Comparison of ENCODE assay signal across 22 cellular contexts in the genomic region with DNA sequence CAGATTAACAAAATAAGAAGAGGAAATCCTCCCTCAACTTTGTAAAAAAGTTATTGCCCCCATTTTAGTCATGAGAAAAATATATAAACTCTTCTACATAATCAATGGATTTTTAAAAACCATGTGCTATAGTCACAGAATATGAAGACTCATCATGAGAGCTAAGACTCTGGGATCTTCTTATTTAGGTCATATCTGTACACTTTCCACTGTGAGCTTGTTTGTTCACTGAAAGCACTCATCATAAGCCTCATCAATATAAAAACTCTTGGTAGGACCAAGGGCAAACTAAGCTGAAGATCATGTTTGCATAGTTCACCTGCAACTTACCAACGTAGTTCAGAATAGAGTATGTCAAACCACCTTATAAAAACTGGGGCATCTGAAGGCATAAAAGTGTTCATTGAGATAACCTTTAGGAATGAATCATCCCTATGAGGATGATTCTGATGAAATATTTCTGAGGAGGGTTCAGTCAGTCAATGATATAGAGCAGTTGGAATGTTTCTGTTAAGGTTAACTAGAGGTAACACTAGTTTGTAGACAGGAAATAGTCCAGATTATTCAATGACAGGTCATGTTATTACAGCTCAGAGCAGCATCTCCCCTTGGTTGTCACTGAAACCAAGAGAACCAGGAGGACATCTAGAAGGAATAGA.
DNase-seq lines count a peak whose midpoint lies in the region; ATAC-seq, FAIRE-seq and TF ChIP-seq lines count a peak whose summit lies in the region.
"Had no signal": no experiment of that assay in that cellular context is flagged by ENCODE, and none has a peak within 500 bp of the region (broad histone marks: within the 10 kb centered on the region; RNA-seq: fewer than 3 reads in every experiment).

No MANE protein-coding gene starts in this region.

- no peak overlapping the region for H3K9ac ChIP-seq in HepG2 (ENCODE audit: insufficient read depth, low read depth, low read length)

- DNase-seq in 8988T (peak; percentile 13), HPDE6-E6E7 (ENCODE audit: extremely low spot score) (peak; percentile 61), glomerular visceral epithelial cell (ENCODE audit: extremely low spot score) (peak; percentile 70), progenitor cell of endocrine pancreas (ENCODE audit: low spot score, unreplicated experiment) (no peak), HepG2 (ENCODE audit: low spot score) (no peak)
- DNase-seq in activated CD8-positive, alpha-beta T cell treated with anti-CD3 and anti-CD28 coated beads, Interleukin-2, amount 10 ng/mL, durations not matched to agents 7 days and 5 days = no peak
- DNase-seq: CD4-positive, alpha-beta T cell; effector CD8-positive, alpha-beta T cell; left cardiac atrium; MM.1S; NCI-H1930; NCI-H524 treated with DMSO at 0.1 percent for 48 hours; nephron progenitor cell; SJCRH30; stimulated activated CD4-positive, alpha-beta T cell treated with anti-CD3 and anti-CD28 coated beads, Interleukin-12 subunit alpha, Interleukin-12 subunit beta, amount 100 ng/mL, for 4 hours; testis had no signal

- in situ Hi-C loops in HepG2 (cut with HindIII; ENCODE audit: extremely low pct_ligation_motif_present, low pct_unique_long_range_greater_than_20kb) = no loop called here

- FAIRE-seq in HepG2 (lab: Jason Lieb, UNC) = no peak

- no peak overlapping the region for H3K27ac Mint-ChIP-seq in activated T-helper 17 cell treated with anti-CD3 and anti-CD28 coated beads, Interleukin-2, amount 50 U/mL, for 72 hours
- H3K27ac Mint-ChIP-seq in progenitor cell of endocrine pancreas = no peak overlapping the region
- H3K27ac Mint-ChIP-seq in activated CD8-positive, alpha-beta T cell treated with anti-CD3 and anti-CD28 coated beads, Interleukin-2, amount 10 ng/mL, durations not matched to agents 7 days and 5 days = no peak overlapping the region
- H3K27ac Mint-ChIP-seq: CD4-positive, alpha-beta T cell; GM23338; nephron progenitor cell; T-helper 2 cell treated with Interferon-gamma antibody and Interleukin-4, amounts not matched to agents 5 μg/mL and 100 μg/mL, for 36 hours had no signal

- no peaks in the 10 kb centered on the region for H3K4me1 ChIP-seq in HepG2 (ENCODE audit: insufficient read depth, low read length)
- H3K4me1 ChIP-seq: SJCRH30, testis had no signal

- H3K9me3 Mint-ChIP-seq in activated T-helper 17 cell treated with anti-CD3 and anti-CD28 coated beads, Interleukin-2, amount 50 U/mL, for 72 hours = no peaks in the 10 kb centered on the region
- H3K9me3 Mint-ChIP-seq in progenitor cell of endocrine pancreas (ENCODE audit: low read depth) = no peaks in the 10 kb centered on the region
- H3K9me3 Mint-ChIP-seq in activated CD8-positive, alpha-beta T cell treated with anti-CD3 and anti-CD28 coated beads, Interleukin-2, amount 10 ng/mL, durations not matched to agents 7 days and 5 days (ENCODE audit: insufficient read depth) = peaks cover 4% of the 10 kb centered on the region
- H3K9me3 Mint-ChIP-seq: CD4-positive, alpha-beta T cell; nephron progenitor cell; T-helper 2 cell treated with Interferon-gamma antibody and Interleukin-4, amounts not matched to agents 5 μg/mL and 100 μg/mL, for 36 hours had no signal

- no peaks in the 10 kb centered on the region for H3K36me3 Mint-ChIP-seq in activated T-helper 17 cell treated with anti-CD3 and anti-CD28 coated beads, Interleukin-2, amount 50 U/mL, for 72 hours (ENCODE audit: low read depth)
- H3K36me3 Mint-ChIP-seq in progenitor cell of endocrine pancreas (ENCODE audit: insufficient read depth) = no peaks in the 10 kb centered on the region
- no peaks in the 10 kb centered on the region for H3K36me3 Mint-ChIP-seq in activated CD8-positive, alpha-beta T cell treated with anti-CD3 and anti-CD28 coated beads, Interleukin-2, amount 10 ng/mL, durations not matched to agents 7 days and 5 days (ENCODE audit: low read depth)

- no TSS peak for BruUV-seq in HepG2 (replicated peaks; lab: Mats Ljungman, UMichigan)

- TF ChIP-seq CTCF in progenitor cell of endocrine pancreas (IDR thresholded peaks at IDR 0.05; ENCODE audit: unreplicated experiment) = no peak
- no peak for TF ChIP-seq CTCF in HepG2 (CRISPR knock-in tag; IDR thresholded peaks at IDR 0.05)

- H4K20me1 ChIP-seq in HepG2 (ENCODE audit: insufficient read depth, low read length) = no peaks in the 10 kb centered on the region

- CTCF ChIA-PET in activated CD8-positive, alpha-beta T cell treated with anti-CD3 and anti-CD28 coated beads, Interleukin-2, amount 10 ng/mL, durations not matched to agents 7 days and 5 days (lab: Charles Lee) = no interaction called here
- CTCF ChIA-PET in HepG2 (lab: Yijun Ruan, JAX; ENCODE audit: low intra/inter-chr PET ratio, low total read pairs) = no interaction called here

- no peak overlapping the region for H3K27ac ChIP-seq in HepG2 (ENCODE audit: extremely low read length, insufficient read depth, low read length)
- H3K27ac ChIP-seq: SJCRH30, testis had no signal

- peak; percentile 38 for ATAC-seq in activated T-helper 17 cell treated with anti-CD3 and anti-CD28 coated beads, Interleukin-2, amount 50 U/mL, for 72 hours (replicated peaks)
- ATAC-seq in activated CD8-positive, alpha-beta T cell treated with anti-CD3 and anti-CD28 coated beads, Interleukin-2, amount 10 ng/mL, durations not matched to agents 7 days and 5 days = no peak
- ATAC-seq in HepG2 = no peak
- ATAC-seq in GM21737 (IDR thresholded peaks at IDR 0.05; ENCODE audit: unreplicated experiment) = no peak
- ATAC-seq: activated CD4-positive, CD25-positive, alpha-beta regulatory T cell treated with anti-CD3 and anti-CD28 coated beads, Interleukin-2, amount 50 U/mL, for 24 hours; GM23338 had no signal

- no peak overlapping the region for H3K4me2 ChIP-seq in HepG2 (ENCODE audit: low read depth, low read length)
- H3K4me2 ChIP-seq: GM23338 had no signal

- H3K4me1 Mint-ChIP-seq in activated T-helper 17 cell treated with anti-CD3 and anti-CD28 coated beads, Interleukin-2, amount 50 U/mL, for 72 hours = no peaks in the 10 kb centered on the region
- H3K4me1 Mint-ChIP-seq in progenitor cell of endocrine pancreas (ENCODE audit: low read depth) = no peaks in the 10 kb centered on the region
- H3K4me1 Mint-ChIP-seq in activated CD8-positive, alpha-beta T cell treated with anti-CD3 and anti-CD28 coated beads, Interleukin-2, amount 10 ng/mL, durations not matched to agents 7 days and 5 days (ENCODE audit: low read depth) = no peaks in the 10 kb centered on the region
- H3K4me1 Mint-ChIP-seq: central memory CD8-positive, alpha-beta T cell; GM23338; nephron progenitor cell had no signal

- intact Hi-C loops in HepG2 (cut with micrococcal nuclease; ENCODE audit: unreplicated experiment) = no loop called here

- no peak for TF ChIP-seq RAD21 in HepG2 (CRISPR knock-in tag; IDR thresholded peaks at IDR 0.05)

- no peaks in the 10 kb centered on the region for H3K9me3 ChIP-seq in HepG2 (ENCODE audit: low read length)
- H3K9me3 ChIP-seq: SJCRH30, testis had no signal

- no peak for TF ChIP-seq POLR2A in HepG2 (IDR thresholded peaks at IDR 0.05; ENCODE audit: insufficient read depth in 1 of 2, low read depth in 2 of 2, low read length in 2 of 2)

- no peaks in the 10 kb centered on the region for H3K27me3 ChIP-seq in HepG2 (ENCODE audit: control insufficient read depth in 1 of 2, insufficient read depth in 2 of 2, low read length in 2 of 2)
- H3K27me3 ChIP-seq: SJCRH30, testis had no signal

- no peak overlapping the region for H3K4me3 Mint-ChIP-seq in activated T-helper 17 cell treated with anti-CD3 and anti-CD28 coated beads, Interleukin-2, amount 50 U/mL, for 72 hours
- no peak overlapping the region for H3K4me3 Mint-ChIP-seq in progenitor cell of endocrine pancreas (ENCODE audit: low read depth)
- no peak overlapping the region for H3K4me3 Mint-ChIP-seq in activated CD8-positive, alpha-beta T cell treated with anti-CD3 and anti-CD28 coated beads, Interleukin-2, amount 10 ng/mL, durations not matched to agents 7 days and 5 days
- H3K4me3 Mint-ChIP-seq: CD4-positive, alpha-beta T cell; central memory CD8-positive, alpha-beta T cell; GM23338; nephron progenitor cell; T-helper 2 cell treated with Interferon-gamma antibody and Interleukin-4, amounts not matched to agents 5 μg/mL and 100 μg/mL, for 36 hours had no signal

- H3K27me3 Mint-ChIP-seq in activated T-helper 17 cell treated with anti-CD3 and anti-CD28 coated beads, Interleukin-2, amount 50 U/mL, for 72 hours = no peaks in the 10 kb centered on the region
- no peaks in the 10 kb centered on the region for H3K27me3 Mint-ChIP-seq in progenitor cell of endocrine pancreas
- no peaks in the 10 kb centered on the region for H3K27me3 Mint-ChIP-seq in activated CD8-positive, alpha-beta T cell treated with anti-CD3 and anti-CD28 coated beads, Interleukin-2, amount 10 ng/mL, durations not matched to agents 7 days and 5 days (ENCODE audit: low read depth)
- H3K27me3 Mint-ChIP-seq: CD4-positive, alpha-beta T cell; central memory CD8-positive, alpha-beta T cell had no signal

- H3K4me3 ChIP-seq in HepG2 (replicated peaks in 1 of 3; ENCODE audit: insufficient read depth in 1 of 3, low read depth in 2 of 3, low read length in 3 of 3) = no peak overlapping the region
- H3K4me3 ChIP-seq: GM23338, SJCRH30, testis had no signal

- H2AFZ ChIP-seq in HepG2 (ENCODE audit: low read length) = no peak overlapping the region
- H2AFZ ChIP-seq: GM23338 had no signal

- no peaks in the 10 kb centered on the region for H3K36me3 ChIP-seq in HepG2 (replicated peaks in 1 of 2; ENCODE audit: control insufficient read depth in 1 of 2, insufficient read depth in 2 of 2, low read length in 2 of 2)
- H3K36me3 ChIP-seq: SJCRH30 had no signal

- H3K79me2 ChIP-seq in HepG2 (ENCODE audit: insufficient read depth, low read length) = no peaks in the 10 kb centered on the region

- TF ChIP-seq EP300 in HepG2 (IDR thresholded peaks at IDR 0.05; ENCODE audit: low read depth in 2 of 2, low read length in 2 of 2) (no peak), HepG2 (CRISPR knock-in tag; IDR thresholded peaks at IDR 0.05; ENCODE audit: borderline replicate concordance) (no peak)

- POLR2A ChIA-PET in activated CD8-positive, alpha-beta T cell treated with anti-CD3 and anti-CD28 coated beads, Interleukin-2, amount 10 ng/mL, durations not matched to agents 7 days and 5 days (lab: Charles Lee) = no interaction called here
- POLR2A ChIA-PET in HepG2 (lab: Yijun Ruan, JAX) = no interaction called here

- 0% methylated on average over 1 of the region's 1 CpG for WGBS in HepG2 (ENCODE audit: low lambda C conversion rate)

TF ChIP-seq in HepG2, 621 proteins besides CTCF, POLR2A, EP300 and RAD21 (continues in another document):
- TF ChIP-seq TAF15 (IDR thresholded peaks at IDR 0.05; ENCODE audit: low read depth, low read length, poor library complexity, severe bottlenecking) (no peak), TSC22D2 (CRISPR knock-in tag; IDR thresholded peaks at IDR 0.05; ENCODE audit: borderline replicate concordance) (no peak), PCBP1 (IDR thresholded peaks at IDR 0.05; ENCODE audit: borderline replicate concordance, low read depth, low read length) (no peak), FOSL2 (CRISPR knock-in tag; IDR thresholded peaks at IDR 0.05) (no peak), ZNF383 (CRISPR knock-in tag; IDR thresholded peaks at IDR 0.05; ENCODE audit: borderline replicate concordance) (no peak), MIER2 (CRISPR knock-in tag; IDR thresholded peaks at IDR 0.05) (no peak)

Comparison
In these comparisons a context has a peak if more than half of its experiments do, and no peak if none do; other contexts are left out.
1. DNase-seq: peak in 8988T (single experiment), HPDE6-E6E7 (single experiment) and glomerular visceral epithelial cell (single experiment); none in progenitor cell of endocrine pancreas (single experiment), activated CD8-positive, alpha-beta T cell treated with anti-CD3 and anti-CD28 coated beads, Interleukin-2, amount 10 ng/mL, durations not matched to agents 7 days and 5 days (single experiment) and HepG2 (single experiment).